Comparison of ENCODE assay signal across 18 cellular contexts in genomic region chr5:172706796-172707195, GRCh38.
"Had no signal": no experiment of that assay in that cellular context is flagged by ENCODE, and none has a peak within 500 bp of the region (broad histone marks: within the 10 kb centered on the region; RNA-seq: fewer than 3 reads in every experiment).

No MANE protein-coding gene starts in this region.

- ATAC-seq: activated T-cell treated with anti-CD3 and anti-CD28 coated beads, Interleukin-2, amount 50 U/mL, for 72 hours; natural killer cell had no signal

- DNase-seq: activated effector memory CD4-positive, alpha-beta T cell treated with Interleukin-2 at 50 U/mL for 16 hours; activated naive CD4-positive, alpha-beta T cell treated with anti-CD3 and anti-CD28 coated beads, Interleukin-2, amount 50 U/mL, for 16 hours; activated naive CD8-positive, alpha-beta T cell treated with anti-CD3 and anti-CD28 coated beads, Interleukin-2, amount 50 U/mL, for 24 hours; cerebellar nuclear complex; cortex of kidney; heart right ventricle; left lung; natural killer cell; stimulated activated CD8-positive, alpha-beta memory T cell treated with anti-CD3 and anti-CD28 coated beads, Interleukin-4, amount 100 ng/mL, for 48 hours; stimulated activated naive CD4-positive, alpha-beta T cell; T-helper 2 cell had no signal

- H3K36me3 ChIP-seq: heart right ventricle, left lung, ovary, right atrium auricular region, vagina had no signal

- H3K4me1 ChIP-seq: psoas muscle, right atrium auricular region, testis, vagina had no signal

- H3K4me3 ChIP-seq: heart right ventricle, left lung, ovary, psoas muscle, right atrium auricular region, skin epidermis, testis, vagina had no signal

- H3K9me3 ChIP-seq: heart right ventricle, left lung, ovary, psoas muscle, right atrium auricular region, testis, vagina had no signal

- H3K27me3 ChIP-seq: right atrium auricular region, testis, vagina had no signal

- H3K27ac ChIP-seq: heart right ventricle, left lung, ovary, psoas muscle, right atrium auricular region, skin epidermis, testis, vagina had no signal
